ENCODE assay signal across 7 cellular contexts in genomic region chr19:54178581-54179261, GRCh38. TPM values are rescaled to one million over a fixed set of nuclear protein-coding genes. Genes with fewer than 3 reads are reported as not detected.
DNase-seq lines count a peak whose midpoint lies in the region; ATAC-seq and TF ChIP-seq lines count a peak whose summit lies in the region.

No MANE protein-coding gene starts in this region.

- no peak for TF ChIP-seq CTCF in ovary (IDR thresholded peaks at IDR 0.05)
- no peak for TF ChIP-seq CTCF in coronary artery (IDR thresholded peaks at IDR 0.05)

- no peaks in the 10 kb centered on the region for H3K36me3 ChIP-seq in ovary

- intact Hi-C loops in ovary (cut with DNase I) = loop anchor here in 1 of 4 donors (10.0 kb wide), 1 partner anchor 56 kb away; no protein-coding TSS in a partner anchor

- no peaks in the 10 kb centered on the region for H3K9me3 ChIP-seq in ovary

- no peaks in the 10 kb centered on the region for H3K27me3 Mint-ChIP-seq in natural killer cell treated with Interleukin-12 subunit alpha and Interleukin-12 subunit beta and Interleukin-15 and Interleukin-18, amount 100 ng/mL, for 72 hours

- H3K4me1 ChIP-seq in ovary (ENCODE audit: insufficient read depth) = no peaks in the 10 kb centered on the region

- DNase-seq in ELF-1 (ENCODE audit: low read depth, low spot score) (peak; percentile 73), NCI-H1930 (lab: John Stamatoyannopoulos, UW) (peak; percentile 33 to 58), KG1 (lab: John Stamatoyannopoulos, UW) (no peak), ovary (no peak), coronary artery (ENCODE audit: low spot score) (no peak)
- DNase-seq in activated naive CD4-positive, alpha-beta T cell treated with anti-CD3 and anti-CD28 coated beads, Interleukin-2, amount 50 U/mL, for 16 hours = peak; percentile 35
- DNase-seq in natural killer cell treated with Interleukin-12 subunit alpha and Interleukin-12 subunit beta and Interleukin-15 and Interleukin-18, amount 100 ng/mL, for 72 hours (ENCODE audit: low spot score) = no peak

- TF ChIP-seq EP300 in ovary (IDR thresholded peaks at IDR 0.05) = no peak

- H3K27me3 ChIP-seq in ovary = no peaks in the 10 kb centered on the region

- H3K4me1 Mint-ChIP-seq in natural killer cell treated with Interleukin-12 subunit alpha and Interleukin-12 subunit beta and Interleukin-15 and Interleukin-18, amount 100 ng/mL, for 72 hours (ENCODE audit: low read depth in 2 of 2) = no peaks in the 10 kb centered on the region

- no peak for TF ChIP-seq POLR2A in ovary (IDR thresholded peaks at IDR 0.05)

- H3K27ac ChIP-seq in ovary (no peak overlapping the region), coronary artery (no peak overlapping the region)

- no peaks in the 10 kb centered on the region for H3K36me3 Mint-ChIP-seq in natural killer cell treated with Interleukin-12 subunit alpha and Interleukin-12 subunit beta and Interleukin-15 and Interleukin-18, amount 100 ng/mL, for 72 hours

- ATAC-seq in natural killer cell treated with Interleukin-12 subunit alpha and Interleukin-12 subunit beta and Interleukin-15 and Interleukin-18, amount 100 ng/mL, for 72 hours = peak; percentile 78 to 89

- H3K4me3 ChIP-seq in ovary (no peak overlapping the region), coronary artery (no peak overlapping the region)

- no peaks in the 10 kb centered on the region for H3K9me3 Mint-ChIP-seq in natural killer cell treated with Interleukin-12 subunit alpha and Interleukin-12 subunit beta and Interleukin-15 and Interleukin-18, amount 100 ng/mL, for 72 hours

- no peak overlapping the region for H3K27ac Mint-ChIP-seq in natural killer cell treated with Interleukin-12 subunit alpha and Interleukin-12 subunit beta and Interleukin-15 and Interleukin-18, amount 100 ng/mL, for 72 hours

- WGBS in ovary, 3 donors = 73 to 82% (median 73%) methylated on average over 23 of the region's 23 CpGs

- no peak overlapping the region for H3K4me3 Mint-ChIP-seq in natural killer cell treated with Interleukin-12 subunit alpha and Interleukin-12 subunit beta and Interleukin-15 and Interleukin-18, amount 100 ng/mL, for 72 hours

RNA-seq across cellular contexts. Expression of gene TMC4, which starts 5.8 kb away (rescaled TPM):
- total RNA-seq in natural killer cell treated with Interleukin-12 subunit alpha and Interleukin-12 subunit beta and Interleukin-15 and Interleukin-18, amount 100 ng/mL, for 72 hours = 1 to 10 TPM in 1 of 2 donors, not detected in 1; 1.2 TPM
- total RNA-seq in ovary = 100 to 1,000 TPM in 1 of 7 donors, 10 to 100 TPM in 1, 1 to 10 TPM in 3, under 1 TPM in 2; 0.45 to 103 (median 6.5) TPM
- under 1 TPM; 0.79 to 0.87 TPM for polyA plus RNA-seq in ovary

RNA-seq across cellular contexts. Expression of gene MBOAT7, which starts 10.7 kb away (rescaled TPM):
- 10 to 100 TPM; 24.2 to 56.5 TPM for total RNA-seq in natural killer cell treated with Interleukin-12 subunit alpha and Interleukin-12 subunit beta and Interleukin-15 and Interleukin-18, amount 100 ng/mL, for 72 hours
- 100 to 1,000 TPM in 1 of 7 donors, 10 to 100 TPM in 6; 41.8 to 105 (median 56.8) TPM for total RNA-seq in ovary
- polyA plus RNA-seq in ovary = 10 to 100 TPM; 41.0 to 51.3 TPM

RNA-seq across cellular contexts. Expression of gene TSEN34, which starts 12.4 kb away (rescaled TPM):
- total RNA-seq in natural killer cell treated with Interleukin-12 subunit alpha and Interleukin-12 subunit beta and Interleukin-15 and Interleukin-18, amount 100 ng/mL, for 72 hours = 10 to 100 TPM; 15.5 to 26.2 TPM
- 10 to 100 TPM; 47.3 to 98.8 (median 56.2) TPM for total RNA-seq in ovary
- 10 to 100 TPM; 12.5 to 71.9 TPM for polyA plus RNA-seq in ovary

RNA-seq across cellular contexts. Expression of gene LENG1, which starts 19.2 kb away (rescaled TPM):
- total RNA-seq in natural killer cell treated with Interleukin-12 subunit alpha and Interleukin-12 subunit beta and Interleukin-15 and Interleukin-18, amount 100 ng/mL, for 72 hours = 1 to 10 TPM; 5.0 to 7.5 TPM
- total RNA-seq in ovary = 10 to 100 TPM in 1 of 7 donors, 1 to 10 TPM in 6; 6.4 to 11.1 (median 8.5) TPM
- polyA plus RNA-seq in ovary = 10 to 100 TPM in 1 of 2 donors, 1 to 10 TPM in 1; 5.2 to 14.0 TPM

RNA-seq across cellular contexts. Expression of gene RPS9, which starts 21.9 kb away (rescaled TPM):
- total RNA-seq in natural killer cell treated with Interleukin-12 subunit alpha and Interleukin-12 subunit beta and Interleukin-15 and Interleukin-18, amount 100 ng/mL, for 72 hours = 1,000 to 10,000 TPM in 1 of 2 donors, 100 to 1,000 TPM in 1; 774 to 1,402 TPM
- total RNA-seq in ovary = 1,000 to 10,000 TPM; 2,142 to 5,150 (median 2,841) TPM
- polyA plus RNA-seq in ovary = 1,000 to 10,000 TPM in 1 of 2 donors, 100 to 1,000 TPM in 1; 386 to 6,488 TPM

Comparison
In these comparisons a context has a peak if more than half of its experiments do, and no peak if none do; other contexts are left out.
1. DNase-seq: peak in ELF-1 (single experiment), NCI-H1930 (2 of 2) and activated naive CD4-positive, alpha-beta T cell treated with anti-CD3 and anti-CD28 coated beads, Interleukin-2, amount 50 U/mL, for 16 hours (single experiment); none in natural killer cell treated with Interleukin-12 subunit alpha and Interleukin-12 subunit beta and Interleukin-15 and Interleukin-18, amount 100 ng/mL, for 72 hours (single experiment), KG1 (single experiment), ovary (0 of 5) and coronary artery (single experiment).